Comparison of ENCODE assay signal across 8 cellular contexts in the genomic region with DNA sequence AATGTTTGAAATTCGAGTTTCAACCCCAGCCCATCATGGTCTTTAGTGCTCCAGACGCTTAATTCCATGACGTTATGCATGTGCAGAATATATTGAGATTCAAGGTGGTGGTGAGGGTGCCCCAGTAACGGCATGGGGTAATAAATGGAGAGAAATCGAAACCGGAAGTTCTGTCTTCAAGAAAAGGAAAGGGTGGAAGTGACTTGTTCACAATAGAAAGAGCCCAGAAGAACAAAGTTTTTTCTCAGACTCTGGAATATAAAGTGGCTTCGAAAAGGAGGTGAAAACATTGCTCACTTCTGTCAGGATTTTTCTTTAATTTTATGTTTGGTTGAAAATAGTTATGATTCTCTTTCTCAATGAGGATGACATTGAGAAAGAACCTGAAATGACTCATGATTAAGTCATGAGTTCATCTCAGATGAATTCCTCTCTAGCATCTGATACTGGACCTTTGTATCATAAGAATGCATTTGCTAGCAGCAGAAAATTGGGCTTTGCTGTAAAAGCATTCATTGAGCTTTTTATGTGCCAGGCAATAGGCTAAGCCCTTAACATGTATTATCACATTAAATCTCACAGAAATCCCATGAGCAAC. TPM values are rescaled to one million over a fixed set of nuclear protein-coding genes. Genes with fewer than 3 reads are reported as not detected.
DNase-seq lines count a peak whose midpoint lies in the region; ATAC-seq, FAIRE-seq and TF ChIP-seq lines count a peak whose summit lies in the region.

No MANE protein-coding gene starts in this region.

- H3K27me3 Mint-ChIP-seq in Calu3 (ENCODE audit: unreplicated experiment) (no peaks in the 10 kb centered on the region), T-helper 17 cell (no peaks in the 10 kb centered on the region)

- H3K27ac Mint-ChIP-seq in Calu3 (ENCODE audit: unreplicated experiment) (peak overlapping the region; percentile 96), T-helper 17 cell (peak overlapping the region; percentile 82)

- CTCF ChIA-PET in Calu3 (lab: Charles Lee): no interaction called here

- intact Hi-C loops in Calu3 (cut with micrococcal nuclease; ENCODE audit: unreplicated experiment): no loop called here

- H3K36me3 Mint-ChIP-seq in Calu3 (ENCODE audit: insufficient read depth, unreplicated experiment) (peaks cover 20% of the 10 kb centered on the region), T-helper 17 cell (ENCODE audit: low read depth) (peaks cover 10% of the 10 kb centered on the region)

- H3K4me1 Mint-ChIP-seq in Calu3 (ENCODE audit: low read depth, unreplicated experiment) (peaks cover 48% of the 10 kb centered on the region), T-helper 17 cell (peaks cover 60% of the 10 kb centered on the region)

- H3K27me3 ChIP-seq in bronchial epithelial cell (ENCODE audit: control insufficient read depth, insufficient read depth, low read length): no peaks in the 10 kb centered on the region

- TF ChIP-seq CTCF in Calu3 (IDR thresholded peaks at IDR 0.05; ENCODE audit: unreplicated experiment): no peak
- no peak for TF ChIP-seq CTCF in bronchial epithelial cell (IDR thresholded peaks at IDR 0.05; ENCODE audit: insufficient read depth, low read length, severe bottlenecking)

- H3K4me3 Mint-ChIP-seq in Calu3 (ENCODE audit: low read depth, unreplicated experiment) (peak overlapping the region; percentile 98), T-helper 17 cell (peak overlapping the region; percentile 97)

- peak; percentile 13 for DNase-seq in Calu3
- peak; percentile 85 for DNase-seq in Jurkat, Clone E6-1 (ENCODE audit: low read depth, low spot score)
- DNase-seq in T-helper 17 cell: peak in 2 of 3 donors; percentile 17 to 31
- DNase-seq in bronchial epithelial cell (ENCODE audit: low read depth): peak; percentile 90
- DNase-seq in kidney tubule cell (ENCODE audit: low spot score): peak; percentile 86
- peak; percentile 10 for DNase-seq in stimulated activated CD8-positive, alpha-beta memory T cell treated with anti-CD3 and anti-CD28 coated beads, Interleukin-12 subunit alpha, Interleukin-12 subunit beta, amount 100 ng/mL, for 4 hours (ENCODE audit: low read depth)

- FAIRE-seq in bronchial epithelial cell (lab: Jason Lieb, UNC): no peak

- peak overlapping the region; percentile 73 for H3K4me3 ChIP-seq in Jurkat, Clone E6-1 (ENCODE audit: low read length)
- peak overlapping the region; percentile 73 for H3K4me3 ChIP-seq in bronchial epithelial cell (ENCODE audit: low read depth, low read length)

- no peaks in the 10 kb centered on the region for H3K9me3 ChIP-seq in T-helper 17 cell (ENCODE audit: control insufficient read depth, low read length, poor library complexity, severe bottlenecking)

- BruUV-seq in Calu3 (replicated peaks; lab: Mats Ljungman, UMichigan): no TSS peak

- H3K36me3 ChIP-seq in bronchial epithelial cell (ENCODE audit: control insufficient read depth, insufficient read depth, low read length): no peaks in the 10 kb centered on the region

- ATAC-seq in GM21423 (IDR thresholded peaks at IDR 0.05; ENCODE audit: unreplicated experiment) (peak; percentile 33), T-helper 17 cell (peak; percentile 70), HG02588 (IDR thresholded peaks at IDR 0.05; ENCODE audit: unreplicated experiment) (no peak)

- H3K9me3 Mint-ChIP-seq in Calu3 (ENCODE audit: low read depth, unreplicated experiment): no peaks in the 10 kb centered on the region

RNA-seq across cellular contexts. Expression of a gene that starts 0.8 kb away (rescaled TPM):
- total RNA-seq in Calu3 (2022) (32.5 and 73.2 TPM in 2 replicates), T-helper 17 cell (10 to 100 TPM; 42.2 to 45.3 TPM), bronchial epithelial cell (2.9 and 4.4 TPM in 2 replicates)
- polyA plus RNA-seq in Jurkat, Clone E6-1 (2012; ENCODE audit: insufficient read depth, insufficient read length): 6.2 TPM

RNA-seq across cellular contexts. Expression of a gene that starts 15.8 kb away (rescaled TPM):
- total RNA-seq in Calu3 (2022): 13.1 and 27.6 TPM in 2 replicates
- polyA plus RNA-seq in Jurkat, Clone E6-1 (2012; ENCODE audit: insufficient read depth, insufficient read length): 13.0 TPM
- under 1 TPM; 0.26 to 0.67 TPM for total RNA-seq in T-helper 17 cell
- total RNA-seq in bronchial epithelial cell: 69.2 and 92.7 TPM in 2 replicates

Comparison
In these comparisons a context has a peak if more than half of its experiments do, and no peak if none do; other contexts are left out.
1. DNase-seq: peak in every context shown above with its lines; median percentile 90 in bronchial epithelial cell; 86 in kidney tubule cell; 85 in Jurkat, Clone E6-1; 24 in T-helper 17 cell; 13 in Calu3; 10 in stimulated activated CD8-positive, alpha-beta memory T cell treated with anti-CD3 and anti-CD28 coated beads, Interleukin-12 subunit alpha, Interleukin-12 subunit beta, amount 100 ng/mL, for 4 hours.